In the genomic region with DNA sequence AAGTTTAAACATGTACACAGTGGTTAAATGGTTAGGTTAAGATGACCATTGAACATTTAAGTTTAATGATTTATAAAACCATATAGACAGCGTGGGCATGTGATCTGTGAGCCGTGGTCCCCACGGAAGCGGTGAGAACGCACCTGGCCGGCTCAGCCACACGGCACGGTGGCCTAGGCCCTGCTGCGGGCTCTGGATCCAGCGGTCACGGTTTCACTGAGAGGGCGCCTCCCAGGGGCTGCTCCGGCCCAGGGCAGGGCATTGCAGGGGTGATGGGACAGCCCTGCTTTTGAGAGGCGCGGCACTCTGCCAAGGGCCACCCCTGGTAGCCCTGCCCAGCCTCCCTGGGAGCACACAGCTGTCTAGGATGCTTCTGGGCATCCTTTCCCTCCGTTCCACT, we compare ENCODE assay signal across 22 cellular contexts.
"Had no signal": no experiment of that assay in that cellular context is flagged by ENCODE, and none has a peak within 500 bp of the region (broad histone marks: within the 10 kb centered on the region; RNA-seq: fewer than 3 reads in every experiment).

No MANE protein-coding gene starts in this region.

- H3K36me3 Mint-ChIP-seq: activated CD4-positive, alpha-beta memory T cell treated with anti-CD3 and anti-CD28 coated beads for 36 hours; activated naive CD4-positive, alpha-beta T cell treated with anti-CD3 and anti-CD28 coated beads, Interleukin-2, amount 50 U/mL, for 24 hours had no signal

- H3K4me3 Mint-ChIP-seq: activated CD4-positive, alpha-beta memory T cell treated with anti-CD3 and anti-CD28 coated beads for 36 hours; activated CD4-positive, alpha-beta T cell treated with anti-CD3 and anti-CD28 coated beads, Interleukin-2, amount 10 ng/mL, durations not matched to agents 7 days and 5 days; activated naive CD4-positive, alpha-beta T cell treated with anti-CD3 and anti-CD28 coated beads, Interleukin-2, amount 50 U/mL, for 24 hours; activated T-cell treated with anti-CD3 and anti-CD28 coated beads, Interleukin-2, amount 50 U/mL, for 4 hours; T-helper 17 cell had no signal

- ATAC-seq: activated T-cell treated with anti-CD3 and anti-CD28 coated beads, Interleukin-2, amount 50 U/mL, for 4 hours; PC-3; T-helper 17 cell had no signal

- H3K9me3 ChIP-seq: breast epithelium had no signal

- H3K9me3 Mint-ChIP-seq: activated CD4-positive, alpha-beta T cell treated with anti-CD3 and anti-CD28 coated beads, Interleukin-2, amount 10 ng/mL, durations not matched to agents 7 days and 5 days; activated naive CD4-positive, alpha-beta T cell treated with anti-CD3 and anti-CD28 coated beads, Interleukin-2, amount 50 U/mL, for 24 hours had no signal

- H3K4me1 ChIP-seq: breast epithelium had no signal

- DNase-seq: activated CD4-positive, alpha-beta memory T cell treated with anti-CD3 and anti-CD28 coated beads for 36 hours; activated CD4-positive, alpha-beta T cell treated with anti-CD3 and anti-CD28 coated beads, Interleukin-2, amount 10 ng/mL, durations not matched to agents 7 days and 5 days; activated CD4-positive, CD25-positive, alpha-beta regulatory T cell; activated CD8-positive, alpha-beta memory T cell treated with anti-CD3 and anti-CD28 coated beads for 24 hours; activated T-cell treated with anti-CD3 and anti-CD28 coated beads, Interleukin-2, amount 50 U/mL, for 4 hours; aorta; caudate nucleus; Kasumi-1; KBM-7; NCI-H1105 treated with DMSO at 0.1 percent for 48 hours; NCI-H1436 treated with DMSO at 0.1 percent for 48 hours; NCI-H187; NCI-H2081; NCI-H226; NCI-H526; NK-92 treated with Interleukin-12 subunit alpha and Interleukin-12 subunit beta, amount 100 ng/mL, for 24 hours; PC-3; SHP77 treated with DMSO at 0.1 percent for 48 hours; T-helper 17 cell; T-helper 9 cell had no signal

- H3K27me3 Mint-ChIP-seq: activated CD4-positive, alpha-beta memory T cell treated with anti-CD3 and anti-CD28 coated beads for 36 hours; activated naive CD4-positive, alpha-beta T cell treated with anti-CD3 and anti-CD28 coated beads, Interleukin-2, amount 50 U/mL, for 24 hours; T-helper 17 cell had no signal

- H3K27ac Mint-ChIP-seq: activated CD4-positive, alpha-beta memory T cell treated with anti-CD3 and anti-CD28 coated beads for 36 hours; activated CD4-positive, alpha-beta T cell treated with anti-CD3 and anti-CD28 coated beads, Interleukin-2, amount 10 ng/mL, durations not matched to agents 7 days and 5 days; activated naive CD4-positive, alpha-beta T cell treated with anti-CD3 and anti-CD28 coated beads, Interleukin-2, amount 50 U/mL, for 24 hours; T-helper 17 cell had no signal

- H3K27me3 ChIP-seq: breast epithelium had no signal

- H3K27ac ChIP-seq: breast epithelium had no signal

- H3K36me3 ChIP-seq: breast epithelium had no signal

- H3K4me3 ChIP-seq: breast epithelium had no signal
